ENCODE assay signal across 7 cellular contexts in genomic region chr4:165096776-165097175, GRCh38. TPM values are rescaled to one million over a fixed set of nuclear protein-coding genes. Genes with fewer than 3 reads are reported as not detected.
DNase-seq lines count a peak whose midpoint lies in the region; ATAC-seq, FAIRE-seq and TF ChIP-seq lines count a peak whose summit lies in the region.

No MANE protein-coding gene starts in this region.

- ATAC-seq in HG02642 (IDR thresholded peaks at IDR 0.05; ENCODE audit: poor library complexity, unreplicated experiment): peak; percentile 54
- no peak for ATAC-seq in sciatic nerve
- ATAC-seq in GM18511 (IDR thresholded peaks at IDR 0.05; ENCODE audit: unreplicated experiment): no peak

- H3K4me3 Mint-ChIP-seq in astrocyte (ENCODE audit: unreplicated experiment): no peak overlapping the region

- no peak overlapping the region for H2BK5ac ChIP-seq in mesenchymal stem cell (ENCODE audit: low read depth, low read length, poor library complexity, severe bottlenecking)

- no peak overlapping the region for H3K27ac Mint-ChIP-seq in astrocyte (ENCODE audit: unreplicated experiment)

- H3K4me2 ChIP-seq in astrocyte (ENCODE audit: low read length) (no peak overlapping the region), mesenchymal stem cell (ENCODE audit: low read length, poor library complexity, severe bottlenecking) (no peak overlapping the region)

- H3K18ac ChIP-seq in mesenchymal stem cell (ENCODE audit: low read depth in 1 of 2, low read length in 2 of 2): no peak overlapping the region

- H3K4me1 ChIP-seq in astrocyte (ENCODE audit: insufficient read depth, low read length): no peaks in the 10 kb centered on the region
- no peaks in the 10 kb centered on the region for H3K4me1 ChIP-seq in mesenchymal stem cell (ENCODE audit: control insufficient read depth, insufficient read depth, low read depth, low read length)

- H3K27me3 ChIP-seq in astrocyte (ENCODE audit: insufficient read depth, low read length): no peaks in the 10 kb centered on the region
- no peaks in the 10 kb centered on the region for H3K27me3 ChIP-seq in mesenchymal stem cell (ENCODE audit: control insufficient read depth in 1 of 2, insufficient read depth in 1 of 2, low read length in 2 of 2)

- H3K79me2 ChIP-seq in astrocyte (ENCODE audit: insufficient read depth, low read length): no peaks in the 10 kb centered on the region

- no peak overlapping the region for H4K8ac ChIP-seq in mesenchymal stem cell (ENCODE audit: low read length)

- H3K4ac ChIP-seq in mesenchymal stem cell (ENCODE audit: low read depth in 1 of 2, low read length in 2 of 2): no peak overlapping the region

- H3K27ac ChIP-seq in astrocyte (ENCODE audit: low read depth, low read length) (no peak overlapping the region), mesenchymal stem cell (ENCODE audit: low read length, poor library complexity, severe bottlenecking) (no peak overlapping the region)

- no peak overlapping the region for H2AK5ac ChIP-seq in mesenchymal stem cell (ENCODE audit: low read length, severe bottlenecking)

- H3K9me3 ChIP-seq in astrocyte (ENCODE audit: insufficient read depth, low read depth, low read length) (no peaks in the 10 kb centered on the region), mesenchymal stem cell (ENCODE audit: control insufficient read depth, low read length) (no peaks in the 10 kb centered on the region)

- H2AFZ ChIP-seq in astrocyte (ENCODE audit: low read depth, low read length): no peak overlapping the region
- no peak overlapping the region for H2AFZ ChIP-seq in mesenchymal stem cell (ENCODE audit: low read depth, low read length)

- H2BK12ac ChIP-seq in mesenchymal stem cell (ENCODE audit: low read length in 2 of 2): no peak overlapping the region

- WGBS in mesenchymal stem cell: 68% methylated on average over 2 of the region's 2 CpGs

- H3K4me3 ChIP-seq in astrocyte (ENCODE audit: insufficient read depth, low read depth, low read length) (no peak overlapping the region), mesenchymal stem cell (ENCODE audit: insufficient read depth in 1 of 2, low read depth in 1 of 2, low read length in 2 of 2) (no peak overlapping the region)

- intact Hi-C loops in sciatic nerve (cut with DNase I): no loop called here

- H3K14ac ChIP-seq in mesenchymal stem cell (ENCODE audit: low read length in 2 of 2): no peak overlapping the region

- no peaks in the 10 kb centered on the region for H3K36me3 Mint-ChIP-seq in astrocyte (ENCODE audit: low read depth, unreplicated experiment)

- no peaks in the 10 kb centered on the region for H3K9me3 Mint-ChIP-seq in astrocyte (ENCODE audit: unreplicated experiment)

- peaks cover 2% of the 10 kb centered on the region for H3K79me1 ChIP-seq in mesenchymal stem cell (replicated peaks; ENCODE audit: low read length, poor library complexity, severe bottlenecking)

- H3K23ac ChIP-seq in mesenchymal stem cell (ENCODE audit: low read length in 2 of 2): no peak overlapping the region

- H3K36me3 ChIP-seq in astrocyte (ENCODE audit: insufficient read depth, low read length) (peaks cover 3% of the 10 kb centered on the region), mesenchymal stem cell (ENCODE audit: control insufficient read depth in 1 of 2, insufficient read depth in 2 of 2, low read depth in 1 of 2, low read length in 2 of 2) (peaks cover 14 to 20% of the 10 kb centered on the region in 2 experiments)

- no peak overlapping the region for H2BK15ac ChIP-seq in mesenchymal stem cell (ENCODE audit: low read depth, poor library complexity, severe bottlenecking)

- H3K9ac ChIP-seq in astrocyte (ENCODE audit: low read length) (no peak overlapping the region), mesenchymal stem cell (ENCODE audit: low read length) (no peak overlapping the region)

- peak; percentile 62 for TF ChIP-seq CTCF in astrocyte (IDR thresholded peaks at IDR 0.05; ENCODE audit: insufficient read depth, low read depth, low read length)

- H4K20me1 ChIP-seq in astrocyte (ENCODE audit: insufficient read depth, low read length): no peaks in the 10 kb centered on the region

- no peak overlapping the region for H2BK120ac ChIP-seq in mesenchymal stem cell (ENCODE audit: low read depth, low read length)

- H3K4me1 Mint-ChIP-seq in astrocyte (ENCODE audit: low read depth, unreplicated experiment): no peaks in the 10 kb centered on the region

- no peaks in the 10 kb centered on the region for H3K27me3 Mint-ChIP-seq in astrocyte (ENCODE audit: low read depth, unreplicated experiment)

- DNase-seq in astrocyte (ENCODE audit: low read depth): peak; percentile 8
- peak; percentile 39 for DNase-seq in mesenchymal stem cell
- no peak for DNase-seq in sciatic nerve (ENCODE audit: low spot score)
- no peak for DNase-seq in activated CD4-positive, alpha-beta T cell treated with anti-CD3 and anti-CD28 coated beads, Interleukin-2, amount 50 U/mL, for 1 hour

- H4K91ac ChIP-seq in mesenchymal stem cell (ENCODE audit: low read length): no peak overlapping the region

- FAIRE-seq in G401.6 (lab: Jason Lieb, UNC) (peak; percentile 93), astrocyte (lab: Jason Lieb, UNC) (no peak)

RNA-seq across cellular contexts. Expression of gene TMEM192, which starts 15.9 kb away (rescaled TPM):
- 17.4 and 20.2 TPM in 2 replicates for total RNA-seq in astrocyte
- 22.3 TPM for polyA plus RNA-seq in mesenchymal stem cell (2013, experiment 1 of 2)
- polyA plus RNA-seq in mesenchymal stem cell (2013, experiment 2 of 2): 24.4 TPM
- total RNA-seq in sciatic nerve: 22.1 TPM

RNA-seq across cellular contexts. Expression of gene TRIM75, which starts 43.1 kb away (rescaled TPM):
- total RNA-seq in astrocyte (not detected in 2 replicates), sciatic nerve (not detected)
- not detected for polyA plus RNA-seq in mesenchymal stem cell (2013, experiment 1 of 2)
- polyA plus RNA-seq in mesenchymal stem cell (2013, experiment 2 of 2): not detected

Comparison
In these comparisons a context has a peak if more than half of its experiments do, and no peak if none do; other contexts are left out.
1. DNase-seq: peak in astrocyte (single experiment) and mesenchymal stem cell (single experiment); none in sciatic nerve (single experiment) and activated CD4-positive, alpha-beta T cell treated with anti-CD3 and anti-CD28 coated beads, Interleukin-2, amount 50 U/mL, for 1 hour (single experiment).